ENCODE assay signal across 12 cellular contexts in the genomic region with DNA sequence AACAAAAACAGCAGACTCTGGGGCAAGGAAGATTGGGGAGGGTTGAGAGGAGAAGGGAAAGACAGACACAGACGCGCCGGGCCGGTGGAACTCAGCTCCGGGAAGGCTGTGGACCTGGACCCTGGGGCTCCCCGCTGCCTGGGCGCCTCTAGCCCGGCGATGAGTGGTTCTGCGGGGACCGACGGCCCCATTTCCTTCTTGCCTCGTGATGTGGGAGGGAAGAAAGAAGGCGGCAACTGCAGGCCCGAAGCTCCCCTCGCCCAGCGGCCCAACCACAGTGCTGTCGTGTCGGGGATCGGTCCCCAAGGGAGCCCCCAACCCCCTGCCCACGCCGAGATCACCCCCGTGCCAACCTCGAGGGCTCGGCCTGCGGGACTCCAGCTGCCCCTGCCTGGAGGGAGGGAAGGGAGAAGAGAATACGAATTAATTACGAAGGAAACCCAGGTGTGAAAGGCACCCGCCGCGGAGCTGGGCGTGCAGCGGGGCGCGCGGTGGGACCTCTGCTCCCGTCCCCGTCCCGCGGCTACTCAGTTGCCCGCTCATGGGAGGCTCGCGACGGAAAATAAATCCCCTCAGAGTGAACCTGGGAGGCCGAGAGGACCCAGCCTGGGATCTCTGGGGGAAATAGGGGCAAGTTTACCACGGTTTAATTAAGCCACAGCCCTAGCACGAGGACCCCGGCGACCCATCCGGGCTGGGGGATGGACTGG. TPM values are rescaled to one million over a fixed set of nuclear protein-coding genes. Genes with fewer than 3 reads are reported as not detected.
DNase-seq lines count a peak whose midpoint lies in the region; ATAC-seq and TF ChIP-seq lines count a peak whose summit lies in the region.
"Had no signal": no experiment of that assay in that cellular context is flagged by ENCODE, and none has a peak within 500 bp of the region (broad histone marks: within the 10 kb centered on the region; RNA-seq: fewer than 3 reads in every experiment).

No MANE protein-coding gene starts in this region.

- no peak for DNase-seq in CD14-positive monocyte (ENCODE audit: low spot score)
- DNase-seq in GM13977 (ENCODE audit: low spot score) = peak; percentile 14
- no peak for DNase-seq in central memory CD8-positive, alpha-beta T cell (ENCODE audit: low spot score in 2 of 2)
- no peak for DNase-seq in mesendoderm
- DNase-seq in medulla oblongata (ENCODE audit: extremely low spot score) = no peak
- DNase-seq in RKO (ENCODE audit: low spot score) = no peak
- DNase-seq in head of caudate nucleus = no peak
- DNase-seq: C1 segment of cervical spinal cord, GDM1 had no signal

- H2BK15ac ChIP-seq in mesendoderm (replicated peaks; ENCODE audit: low read depth) = no peak overlapping the region

- peaks cover 14 to 26% of the 10 kb centered on the region in 2 donors for H3K36me3 Mint-ChIP-seq in CD14-positive monocyte
- peaks cover 10% of the 10 kb centered on the region for H3K36me3 Mint-ChIP-seq in central memory CD8-positive, alpha-beta T cell (ENCODE audit: insufficient read depth)

- peak overlapping the region; percentile 0 for H3K18ac ChIP-seq in mesendoderm (ENCODE audit: low read length)

- no peak overlapping the region for H3K4ac ChIP-seq in mesendoderm (ENCODE audit: low read depth, low read length)

- H2AK5ac ChIP-seq in mesendoderm (ENCODE audit: low read length) = no peak overlapping the region

- no peak for ATAC-seq in central memory CD8-positive, alpha-beta T cell (replicated peaks; ENCODE audit: extremely low read depth, poor library complexity, severe bottlenecking)
- no peak for ATAC-seq in HG03175 (IDR thresholded peaks at IDR 0.05; ENCODE audit: unreplicated experiment)
- ATAC-seq: HCT116 had no signal

- no peak overlapping the region for H2BK5ac ChIP-seq in mesendoderm (ENCODE audit: low read length)

- in situ Hi-C loops in GM13977 (cut with MboI; ENCODE audit: low pct_unique_long_range_greater_than_20kb, low sequenced_read_pairs, unreplicated experiment) = no loop called here

- H3K79me1 ChIP-seq in mesendoderm (ENCODE audit: low read length) = no peaks in the 10 kb centered on the region

- H3K56ac ChIP-seq in mesendoderm (ENCODE audit: low read length) = peak overlapping the region; percentile 59

- H3K9me3 Mint-ChIP-seq in CD14-positive monocyte = peaks cover 0 to 52% (median 18%) of the 10 kb centered on the region in 7 donors
- H3K9me3 Mint-ChIP-seq in central memory CD8-positive, alpha-beta T cell = no peaks in the 10 kb centered on the region

- no peak overlapping the region for H3K4me3 ChIP-seq in mesendoderm (ENCODE audit: low read length)

- H4K8ac ChIP-seq in mesendoderm (ENCODE audit: low read depth, low read length) = no peak overlapping the region

- no peaks in the 10 kb centered on the region for H3K36me3 ChIP-seq in mesendoderm (ENCODE audit: control insufficient read depth, insufficient read depth, low read length)

- intact Hi-C loops in CD14-positive monocyte (cut with micrococcal nuclease) (loop anchor here (2.0 to 10.0 kb wide), 3 partner anchors 13 to 108 kb away; no protein-coding TSS in a partner anchor), head of caudate nucleus (cut with DNase I) (no loop called here)

- no peak overlapping the region for H2BK120ac ChIP-seq in mesendoderm (ENCODE audit: low read depth, low read length)

- peak overlapping the region; percentile 12 for H3K9ac ChIP-seq in mesendoderm (ENCODE audit: low read length)

- peaks cover 92 to 98% (median 95%) of the 10 kb centered on the region in 3 donors for H3K27me3 Mint-ChIP-seq in CD14-positive monocyte (ENCODE audit: low read depth in 3 of 3)
- peaks cover 98% of the 10 kb centered on the region for H3K27me3 Mint-ChIP-seq in central memory CD8-positive, alpha-beta T cell

- H3K4me1 Mint-ChIP-seq in CD14-positive monocyte = peaks cover 34% of the 10 kb centered on the region
- peaks cover 17% of the 10 kb centered on the region for H3K4me1 Mint-ChIP-seq in central memory CD8-positive, alpha-beta T cell

- H3K27me3 ChIP-seq in mesendoderm (ENCODE audit: insufficient read depth, low read length, poor library complexity) = peaks cover 38% of the 10 kb centered on the region

- H3K27ac Mint-ChIP-seq in CD14-positive monocyte = no peak overlapping the region
- peak overlapping the region; percentile 13 for H3K27ac Mint-ChIP-seq in central memory CD8-positive, alpha-beta T cell (ENCODE audit: low read depth)

- H3K79me2 ChIP-seq in mesendoderm (ENCODE audit: control insufficient read depth, insufficient read depth, low read length) = no peaks in the 10 kb centered on the region

- no peaks in the 10 kb centered on the region for H3K4me1 ChIP-seq in mesendoderm (ENCODE audit: control insufficient read depth, low read depth, low read length)

- no CpG with 5 or more reads among the region's 50 CpGs for WGBS in mesendoderm (ENCODE audit: extremely low coverage, insufficient coverage, low lambda C conversion rate)

- no peak overlapping the region for H3K23ac ChIP-seq in mesendoderm (ENCODE audit: low read length)

- no peak overlapping the region for H3K27ac ChIP-seq in mesendoderm (ENCODE audit: low read depth, low read length)

- no peak overlapping the region for H4K5ac ChIP-seq in mesendoderm (ENCODE audit: low read length)

- H3K4me3 Mint-ChIP-seq in CD14-positive monocyte = peak overlapping the region; percentile 55 to 92
- peak overlapping the region; percentile 17 for H3K4me3 Mint-ChIP-seq in central memory CD8-positive, alpha-beta T cell

- TF ChIP-seq CTCF in CD14-positive monocyte (IDR thresholded peaks at IDR 0.05) = no peak
- TF ChIP-seq CTCF in GM13977 (IDR thresholded peaks at IDR 0.05; ENCODE audit: extremely low read depth, insufficient read depth, missing control alignments) = no peak

- peak overlapping the region; percentile 71 for H3K4me2 ChIP-seq in mesendoderm (ENCODE audit: low read length)

RNA-seq across cellular contexts. Expression of a gene that starts 7.4 kb away (rescaled TPM):
- not detected for polyA plus RNA-seq in CD14-positive monocyte
- 2.7 TPM for polyA plus RNA-seq in mesendoderm (2013, experiment 1 of 2)
- 3.4 TPM for polyA plus RNA-seq in mesendoderm (2013, experiment 2 of 2)
- polyA plus RNA-seq: neural cell had no signal

RNA-seq across cellular contexts. Expression of a gene that starts 37.7 kb away (rescaled TPM):
- 10 to 100 TPM; 20.2 to 24.7 TPM for polyA plus RNA-seq in CD14-positive monocyte
- 11.1 TPM for polyA plus RNA-seq in mesendoderm (2013, experiment 1 of 2)
- polyA plus RNA-seq in mesendoderm (2013, experiment 2 of 2) = 10.5 TPM
